ENCODE assay signal across 13 cellular contexts in the genomic region with DNA sequence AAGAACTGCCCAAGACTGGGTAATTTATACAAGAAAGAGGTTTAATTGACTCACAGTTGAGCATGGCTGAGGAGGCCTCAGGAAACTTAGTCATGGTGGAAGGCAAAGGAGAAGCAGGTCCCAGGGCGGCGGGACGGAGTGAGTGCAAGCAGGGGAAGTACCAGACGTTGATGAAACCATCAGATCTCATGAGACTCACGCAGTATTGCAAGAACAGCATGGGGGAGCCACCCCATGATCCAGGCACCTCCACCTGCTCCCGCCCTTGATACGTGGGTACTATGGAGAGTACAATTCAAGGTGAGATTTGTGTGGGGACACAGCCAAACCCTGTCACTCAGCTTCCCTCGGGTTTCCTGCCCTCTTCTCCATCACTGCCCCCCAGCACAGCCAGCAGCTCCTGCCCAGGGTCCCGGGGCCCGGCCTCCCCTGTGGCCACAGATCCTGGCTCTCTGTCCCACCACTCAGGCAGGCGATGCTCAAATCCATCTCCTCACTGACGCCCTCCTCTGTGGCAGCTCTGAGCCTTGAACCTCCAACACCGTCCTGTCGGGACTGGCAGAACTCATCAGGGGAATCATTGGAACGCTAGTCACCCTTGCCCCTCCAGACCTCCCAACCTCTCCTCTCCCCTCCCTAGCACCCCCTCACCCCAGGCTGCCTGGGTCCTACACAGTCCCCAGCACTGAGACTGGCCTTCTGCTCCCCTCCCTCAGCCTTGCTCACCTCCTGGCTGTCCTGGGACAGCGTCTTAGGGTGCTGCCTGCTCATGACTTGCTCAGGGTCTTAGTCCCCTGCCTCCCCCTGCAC. TPM values are rescaled to one million over a fixed set of nuclear protein-coding genes. Genes with fewer than 3 reads are reported as not detected.
DNase-seq lines count a peak whose midpoint lies in the region; ATAC-seq and TF ChIP-seq lines count a peak whose summit lies in the region.
"Had no signal": no experiment of that assay in that cellular context is flagged by ENCODE, and none has a peak within 500 bp of the region (broad histone marks: within the 10 kb centered on the region; RNA-seq: fewer than 3 reads in every experiment).

No MANE protein-coding gene starts in this region.

- no peak for TF ChIP-seq EP300 in ovary (IDR thresholded peaks at IDR 0.05)

- intact Hi-C loops in activated CD8-positive, alpha-beta T cell treated with anti-CD3 and anti-CD28 coated beads for 36 hours (cut with micrococcal nuclease) = no loop called here
- intact Hi-C loops in ovary (cut with DNase I) = no loop called here

- H3K4me3 ChIP-seq in HL-60 (replicated peaks; ENCODE audit: insufficient read depth, low read length) = no peak overlapping the region
- H3K4me3 ChIP-seq in ovary = no peak overlapping the region
- H3K4me3 ChIP-seq: breast epithelium, MG63 had no signal

- no peak for TF ChIP-seq POLR2A in ovary (IDR thresholded peaks at IDR 0.05)

- DNase-seq in activated CD8-positive, alpha-beta T cell treated with anti-CD3 and anti-CD28 coated beads for 36 hours = peak; percentile 55
- DNase-seq in activated CD8-positive, alpha-beta T cell treated with anti-CD3 and anti-CD28 coated beads, Interleukin-2, amount 10 ng/mL, durations not matched to agents 7 days and 5 days = no peak
- DNase-seq in HL-60 (ENCODE audit: low read depth in 1 of 2, low spot score in 1 of 2) = peak; percentile 59 to 62
- DNase-seq in ovary = peak; percentile 11 to 30 (median 15)
- no peak for DNase-seq in AG08396 (ENCODE audit: low spot score)
- DNase-seq: kidney glomerular epithelial cell, MG63 had no signal

- no peaks in the 10 kb centered on the region for H3K36me3 ChIP-seq in ovary
- H3K36me3 ChIP-seq: breast epithelium, MG63, neutrophil had no signal

- H3K9me3 Mint-ChIP-seq in activated CD8-positive, alpha-beta T cell treated with anti-CD3 and anti-CD28 coated beads for 36 hours = no peaks in the 10 kb centered on the region
- no peaks in the 10 kb centered on the region for H3K9me3 Mint-ChIP-seq in activated CD8-positive, alpha-beta T cell treated with anti-CD3 and anti-CD28 coated beads, Interleukin-2, amount 10 ng/mL, durations not matched to agents 7 days and 5 days (ENCODE audit: insufficient read depth)
- H3K9me3 Mint-ChIP-seq in brain = peaks cover 0 to 5% (median 1%) of the 10 kb centered on the region in 5 experiments
- H3K9me3 Mint-ChIP-seq: T-helper 1 cell treated with Interleukin-12 subunit alpha and Interleukin-12 subunit beta and Interleukin-4 antibody, amounts not matched to agents 30 μg/mL and 1 μg/mL, for 36 hours had no signal

- H3K27me3 ChIP-seq in HL-60 (ENCODE audit: insufficient read depth, poor library complexity, severe bottlenecking) (peaks cover 12% of the 10 kb centered on the region), ovary (no peaks in the 10 kb centered on the region)
- H3K27me3 ChIP-seq: MG63 had no signal

- no peak overlapping the region for H3K27ac ChIP-seq in HL-60 (replicated peaks)
- H3K27ac ChIP-seq in ovary = no peak overlapping the region
- H3K27ac ChIP-seq: breast epithelium, neutrophil had no signal

- no peaks in the 10 kb centered on the region for H3K36me3 Mint-ChIP-seq in activated CD8-positive, alpha-beta T cell treated with anti-CD3 and anti-CD28 coated beads for 36 hours (ENCODE audit: low read depth)
- H3K36me3 Mint-ChIP-seq in activated CD8-positive, alpha-beta T cell treated with anti-CD3 and anti-CD28 coated beads, Interleukin-2, amount 10 ng/mL, durations not matched to agents 7 days and 5 days (ENCODE audit: low read depth) = no peaks in the 10 kb centered on the region
- H3K36me3 Mint-ChIP-seq in brain = no peaks in the 10 kb centered on the region

- H3K9me3 ChIP-seq in ovary = no peaks in the 10 kb centered on the region
- H3K9me3 ChIP-seq: breast epithelium, MG63, neutrophil had no signal

- ATAC-seq in activated CD8-positive, alpha-beta T cell treated with anti-CD3 and anti-CD28 coated beads for 36 hours = peak; percentile 61
- no peak for ATAC-seq in activated CD8-positive, alpha-beta T cell treated with anti-CD3 and anti-CD28 coated beads, Interleukin-2, amount 10 ng/mL, durations not matched to agents 7 days and 5 days
- no peak for ATAC-seq in GM21737 (IDR thresholded peaks at IDR 0.05; ENCODE audit: unreplicated experiment)
- no peak for ATAC-seq in GM21576 (IDR thresholded peaks at IDR 0.05; ENCODE audit: unreplicated experiment)

- peaks cover 12% of the 10 kb centered on the region for H3K4me1 ChIP-seq in ovary (ENCODE audit: insufficient read depth)

- H3K27ac Mint-ChIP-seq in activated CD8-positive, alpha-beta T cell treated with anti-CD3 and anti-CD28 coated beads for 36 hours = no peak overlapping the region
- no peak overlapping the region for H3K27ac Mint-ChIP-seq in activated CD8-positive, alpha-beta T cell treated with anti-CD3 and anti-CD28 coated beads, Interleukin-2, amount 10 ng/mL, durations not matched to agents 7 days and 5 days
- H3K27ac Mint-ChIP-seq in brain = peak overlapping the region in 3 of 5 experiments; percentile 31 to 49 (median 44)
- H3K27ac Mint-ChIP-seq: T-helper 1 cell treated with Interleukin-12 subunit alpha and Interleukin-12 subunit beta and Interleukin-4 antibody, amounts not matched to agents 30 μg/mL and 1 μg/mL, for 36 hours had no signal

- no peak for TF ChIP-seq CTCF in activated CD8-positive, alpha-beta T cell treated with anti-CD3 and anti-CD28 coated beads for 36 hours (IDR thresholded peaks at IDR 0.05)
- TF ChIP-seq CTCF in HL-60 (IDR thresholded peaks at IDR 0.05; ENCODE audit: insufficient read depth, low read length) (no peak), brain (conservative IDR thresholded peaks at IDR 0.05) (no peak), ovary (IDR thresholded peaks at IDR 0.05) (no peak)

- no peak overlapping the region for H3K4me3 Mint-ChIP-seq in activated CD8-positive, alpha-beta T cell treated with anti-CD3 and anti-CD28 coated beads for 36 hours
- H3K4me3 Mint-ChIP-seq in activated CD8-positive, alpha-beta T cell treated with anti-CD3 and anti-CD28 coated beads, Interleukin-2, amount 10 ng/mL, durations not matched to agents 7 days and 5 days = no peak overlapping the region
- H3K4me3 Mint-ChIP-seq in brain = no peak overlapping the region
- H3K4me3 Mint-ChIP-seq: T-helper 1 cell treated with Interleukin-12 subunit alpha and Interleukin-12 subunit beta and Interleukin-4 antibody, amounts not matched to agents 30 μg/mL and 1 μg/mL, for 36 hours had no signal

- POLR2A ChIA-PET in activated CD8-positive, alpha-beta T cell treated with anti-CD3 and anti-CD28 coated beads for 36 hours (lab: Charles Lee) = no interaction called here
- POLR2A ChIA-PET in activated CD8-positive, alpha-beta T cell treated with anti-CD3 and anti-CD28 coated beads, Interleukin-2, amount 10 ng/mL, durations not matched to agents 7 days and 5 days (lab: Charles Lee) = no interaction called here

- WGBS in ovary, 3 donors = 86 to 89% (median 88%) methylated on average over 16 of the region's 16 CpGs

- H3K27me3 Mint-ChIP-seq in activated CD8-positive, alpha-beta T cell treated with anti-CD3 and anti-CD28 coated beads for 36 hours = peaks cover 26% of the 10 kb centered on the region
- H3K27me3 Mint-ChIP-seq in activated CD8-positive, alpha-beta T cell treated with anti-CD3 and anti-CD28 coated beads, Interleukin-2, amount 10 ng/mL, durations not matched to agents 7 days and 5 days (ENCODE audit: low read depth) = peaks cover 13% of the 10 kb centered on the region
- H3K27me3 Mint-ChIP-seq in brain = peaks cover 9% of the 10 kb centered on the region

- no peaks in the 10 kb centered on the region for H3K4me1 Mint-ChIP-seq in activated CD8-positive, alpha-beta T cell treated with anti-CD3 and anti-CD28 coated beads for 36 hours (ENCODE audit: low read depth)
- H3K4me1 Mint-ChIP-seq in activated CD8-positive, alpha-beta T cell treated with anti-CD3 and anti-CD28 coated beads, Interleukin-2, amount 10 ng/mL, durations not matched to agents 7 days and 5 days (ENCODE audit: low read depth) = peaks cover 2% of the 10 kb centered on the region
- peaks cover 31% of the 10 kb centered on the region for H3K4me1 Mint-ChIP-seq in brain

- CTCF ChIA-PET in activated CD8-positive, alpha-beta T cell treated with anti-CD3 and anti-CD28 coated beads for 36 hours (lab: Charles Lee) = no interaction called here
- CTCF ChIA-PET in activated CD8-positive, alpha-beta T cell treated with anti-CD3 and anti-CD28 coated beads, Interleukin-2, amount 10 ng/mL, durations not matched to agents 7 days and 5 days (lab: Charles Lee) = no interaction called here

RNA-seq across cellular contexts. Expression of gene FGFRL1, which starts 37.6 kb away (rescaled TPM):
- total RNA-seq in activated CD8-positive, alpha-beta T cell treated with anti-CD3 and anti-CD28 coated beads for 36 hours = 10 to 100 TPM; 16.2 to 18.0 TPM
- total RNA-seq in activated CD8-positive, alpha-beta T cell treated with anti-CD3 and anti-CD28 coated beads, Interleukin-2, amount 10 ng/mL, durations not matched to agents 7 days and 5 days = 10 to 100 TPM in 1 of 2 experiments, 1 to 10 TPM in 1; 8.1 to 10.1 TPM
- polyA plus RNA-seq in brain (ENCODE audit: insufficient read depth, low read depth, low replicate concordance) (14.7 TPM), ovary (10 to 100 TPM; 29.5 to 29.6 TPM)
- total RNA-seq in ovary = 10 to 100 TPM; 23.4 to 59.1 (median 40.2) TPM

RNA-seq across cellular contexts. Expression of gene SLC26A1, which starts 55.8 kb away (rescaled TPM):
- under 1 TPM in 1 of 2 experiments, not detected in 1; 0.27 TPM for total RNA-seq in activated CD8-positive, alpha-beta T cell treated with anti-CD3 and anti-CD28 coated beads for 36 hours
- under 1 TPM in 1 of 2 experiments, not detected in 1; 0.45 TPM for total RNA-seq in activated CD8-positive, alpha-beta T cell treated with anti-CD3 and anti-CD28 coated beads, Interleukin-2, amount 10 ng/mL, durations not matched to agents 7 days and 5 days
- not detected for polyA plus RNA-seq in brain (ENCODE audit: insufficient read depth, low read depth, low replicate concordance)
- total RNA-seq in ovary = 1 to 10 TPM in 1 of 7 donors, under 1 TPM in 5, not detected in 1; 0.10 to 1.1 (median 0.21) TPM
- polyA plus RNA-seq in ovary = under 1 TPM; 0.28 to 0.36 TPM

Comparison
In these comparisons a context has a peak if more than half of its experiments do, and no peak if none do; other contexts are left out.
1. DNase-seq: peak in activated CD8-positive, alpha-beta T cell treated with anti-CD3 and anti-CD28 coated beads for 36 hours (single experiment), HL-60 (2 of 2) and ovary (5 of 5); none in activated CD8-positive, alpha-beta T cell treated with anti-CD3 and anti-CD28 coated beads, Interleukin-2, amount 10 ng/mL, durations not matched to agents 7 days and 5 days (single experiment) and AG08396 (single experiment).
2. H3K27ac Mint-ChIP-seq: peak in brain (3 of 5); none in activated CD8-positive, alpha-beta T cell treated with anti-CD3 and anti-CD28 coated beads for 36 hours (single experiment) and activated CD8-positive, alpha-beta T cell treated with anti-CD3 and anti-CD28 coated beads, Interleukin-2, amount 10 ng/mL, durations not matched to agents 7 days and 5 days (single experiment).